Comparison of ENCODE assay signal across 22 cellular contexts in the genomic region with DNA sequence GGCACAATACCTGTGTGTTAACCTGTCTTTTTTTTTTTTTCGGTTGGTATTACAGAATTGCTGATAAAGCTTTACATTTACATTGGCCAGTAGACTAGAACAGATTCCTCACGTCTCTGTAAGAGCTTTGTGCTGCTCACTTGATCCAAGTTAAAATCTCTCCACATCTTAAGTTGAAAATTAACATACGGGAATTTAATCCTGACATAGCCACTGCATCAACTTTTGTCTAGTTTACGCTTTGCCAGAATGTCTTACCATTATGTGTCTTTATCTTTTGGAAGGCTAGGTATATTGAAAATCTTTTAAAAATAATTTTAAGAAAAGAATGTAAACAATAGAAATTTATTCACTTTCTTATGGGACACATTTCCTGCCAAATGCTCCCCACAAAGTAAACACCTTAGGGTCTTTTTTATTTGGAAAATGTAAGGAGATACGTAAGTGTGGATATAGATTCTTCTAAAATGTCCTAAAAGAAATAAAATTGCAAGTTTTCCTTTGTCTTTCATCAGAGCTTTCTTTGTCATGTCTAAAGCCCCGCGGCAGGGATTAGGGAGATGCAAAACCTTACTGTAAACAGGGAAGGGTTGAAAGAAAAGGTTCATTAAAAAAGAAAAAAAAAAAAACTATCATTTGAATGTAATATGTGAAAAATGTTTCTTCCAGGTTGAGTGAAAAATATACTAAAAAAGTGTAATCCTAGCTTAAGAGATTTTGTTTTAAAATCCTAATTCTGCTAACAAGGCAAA.
"Had no signal": no experiment of that assay in that cellular context is flagged by ENCODE, and none has a peak within 500 bp of the region (broad histone marks: within the 10 kb centered on the region; RNA-seq: fewer than 3 reads in every experiment).

No MANE protein-coding gene starts in this region.

- H3K36me3 ChIP-seq: sigmoid colon, spleen had no signal

- H3K4me1 ChIP-seq: foreskin keratinocyte, sigmoid colon, spleen had no signal

- DNase-seq: activated CD4-positive, alpha-beta T cell treated with anti-CD3 and anti-CD28 coated beads, Interleukin-2, amount 10 ng/mL, durations not matched to agents 24 days and 14 days; activated CD4-positive, CD25-positive, alpha-beta regulatory T cell; activated CD8-positive, alpha-beta T cell treated with anti-CD3 and anti-CD28 coated beads for 36 hours; activated effector memory CD4-positive, alpha-beta T cell treated with Interleukin-2 at 50 U/mL for 16 hours; activated naive CD4-positive, alpha-beta T cell treated with anti-CD3 and anti-CD28 coated beads, Interleukin-2, amount 10 ng/mL, durations not matched to agents 7 days and 5 days; activated naive CD8-positive, alpha-beta T cell treated with anti-CD3 and anti-CD28 coated beads, Interleukin-2, amount 50 U/mL, for 24 hours; activated T-cell treated with anti-CD3 and anti-CD28 coated beads, Interleukin-2, amount 50 U/mL, for 48 hours; anterior cingulate cortex; central memory CD4-positive, alpha-beta T cell; dorsolateral prefrontal cortex; foreskin keratinocyte; immature natural killer cell; kidney glomerular epithelial cell; left ventricle myocardium superior; natural killer cell; occipital lobe; posterior cingulate gyrus; sigmoid colon; spleen; stimulated activated CD8-positive, alpha-beta memory T cell treated with anti-CD3 and anti-CD28 coated beads, Interleukin-4, amount 100 ng/mL, for 48 hours; stimulated activated naive CD4-positive, alpha-beta T cell; T-cell had no signal

- ATAC-seq: activated CD8-positive, alpha-beta T cell treated with anti-CD3 and anti-CD28 coated beads for 36 hours; activated naive CD8-positive, alpha-beta T cell treated with anti-CD3 and anti-CD28 coated beads, Interleukin-2, amount 50 U/mL, for 24 hours; foreskin keratinocyte; left ventricle myocardium superior; natural killer cell; T-cell had no signal

- H3K27ac ChIP-seq: foreskin keratinocyte, sigmoid colon, spleen had no signal

- H3K27me3 ChIP-seq: dorsolateral prefrontal cortex, foreskin keratinocyte, sigmoid colon, spleen had no signal

- H3K9me3 ChIP-seq: sigmoid colon, spleen had no signal

- H3K4me3 ChIP-seq: dorsolateral prefrontal cortex, sigmoid colon, spleen had no signal
